In genomic region chr19:50325310-50326100, GRCh38 we compare ENCODE assay signal across 1 cellular context.
A peak's percentile ranks its signal among the peaks of the same experiment; 100 is the strongest.
TF ChIP-seq lines count a peak whose summit lies in the region.

No MANE protein-coding gene starts in this region.

TF ChIP-seq in HepG2, 621 proteins besides CTCF, POLR2A, EP300 and RAD21 (continued from another document and continues in another):
- TF ChIP-seq SNAPC4 (CRISPR knock-in tag; IDR thresholded peaks at IDR 0.05), result no peak
- TF ChIP-seq ZNF24 (IDR thresholded peaks at IDR 0.05), result no peak
- no peak for TF ChIP-seq SETDB1 (CRISPR knock-in tag; IDR thresholded peaks at IDR 0.05; ENCODE audit: borderline replicate concordance)
- no peak for TF ChIP-seq POLR2AphosphoS2 (IDR thresholded peaks at IDR 0.05; ENCODE audit: low read depth, low read length)
- TF ChIP-seq ZC3H4 (CRISPR knock-in tag; IDR thresholded peaks at IDR 0.05; ENCODE audit: borderline replicate concordance), result no peak
- TF ChIP-seq ZKSCAN1 (IDR thresholded peaks at IDR 0.05; ENCODE audit: low read length), result no peak
- no peak for TF ChIP-seq PHB2 (IDR thresholded peaks at IDR 0.05; ENCODE audit: partially characterized antibody)
- peak; percentile 86 for TF ChIP-seq HNF4A (CRISPR knock-in tag; IDR thresholded peaks at IDR 0.05)
- 0 out of 2 replicates have a peak, but pooled peaks have one; percentile 16 for TF ChIP-seq JUND (CRISPR knock-in tag; IDR thresholded peaks at IDR 0.05)
- peak; percentile 32; the same call in 1 of the 2 replicates for TF ChIP-seq ETV5 (CRISPR knock-in tag; IDR thresholded peaks at IDR 0.05; ENCODE audit: borderline replicate concordance)
- TF ChIP-seq, protein P1, sequence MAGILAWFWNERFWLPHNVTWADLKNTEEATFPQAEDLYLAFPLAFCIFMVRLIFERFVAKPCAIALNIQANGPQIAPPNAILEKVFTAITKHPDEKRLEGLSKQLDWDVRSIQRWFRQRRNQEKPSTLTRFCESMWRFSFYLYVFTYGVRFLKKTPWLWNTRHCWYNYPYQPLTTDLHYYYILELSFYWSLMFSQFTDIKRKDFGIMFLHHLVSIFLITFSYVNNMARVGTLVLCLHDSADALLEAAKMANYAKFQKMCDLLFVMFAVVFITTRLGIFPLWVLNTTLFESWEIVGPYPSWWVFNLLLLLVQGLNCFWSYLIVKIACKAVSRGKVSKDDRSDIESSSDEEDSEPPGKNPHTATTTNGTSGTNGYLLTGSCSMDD (CRISPR knock-in tag; IDR thresholded peaks at IDR 0.05), result no peak
- peak; percentile 16; the same call in 1 of the 2 replicates for TF ChIP-seq HCFC1 (IDR thresholded peaks at IDR 0.05; ENCODE audit: low read depth, low read length)
- TF ChIP-seq, protein P2, sequence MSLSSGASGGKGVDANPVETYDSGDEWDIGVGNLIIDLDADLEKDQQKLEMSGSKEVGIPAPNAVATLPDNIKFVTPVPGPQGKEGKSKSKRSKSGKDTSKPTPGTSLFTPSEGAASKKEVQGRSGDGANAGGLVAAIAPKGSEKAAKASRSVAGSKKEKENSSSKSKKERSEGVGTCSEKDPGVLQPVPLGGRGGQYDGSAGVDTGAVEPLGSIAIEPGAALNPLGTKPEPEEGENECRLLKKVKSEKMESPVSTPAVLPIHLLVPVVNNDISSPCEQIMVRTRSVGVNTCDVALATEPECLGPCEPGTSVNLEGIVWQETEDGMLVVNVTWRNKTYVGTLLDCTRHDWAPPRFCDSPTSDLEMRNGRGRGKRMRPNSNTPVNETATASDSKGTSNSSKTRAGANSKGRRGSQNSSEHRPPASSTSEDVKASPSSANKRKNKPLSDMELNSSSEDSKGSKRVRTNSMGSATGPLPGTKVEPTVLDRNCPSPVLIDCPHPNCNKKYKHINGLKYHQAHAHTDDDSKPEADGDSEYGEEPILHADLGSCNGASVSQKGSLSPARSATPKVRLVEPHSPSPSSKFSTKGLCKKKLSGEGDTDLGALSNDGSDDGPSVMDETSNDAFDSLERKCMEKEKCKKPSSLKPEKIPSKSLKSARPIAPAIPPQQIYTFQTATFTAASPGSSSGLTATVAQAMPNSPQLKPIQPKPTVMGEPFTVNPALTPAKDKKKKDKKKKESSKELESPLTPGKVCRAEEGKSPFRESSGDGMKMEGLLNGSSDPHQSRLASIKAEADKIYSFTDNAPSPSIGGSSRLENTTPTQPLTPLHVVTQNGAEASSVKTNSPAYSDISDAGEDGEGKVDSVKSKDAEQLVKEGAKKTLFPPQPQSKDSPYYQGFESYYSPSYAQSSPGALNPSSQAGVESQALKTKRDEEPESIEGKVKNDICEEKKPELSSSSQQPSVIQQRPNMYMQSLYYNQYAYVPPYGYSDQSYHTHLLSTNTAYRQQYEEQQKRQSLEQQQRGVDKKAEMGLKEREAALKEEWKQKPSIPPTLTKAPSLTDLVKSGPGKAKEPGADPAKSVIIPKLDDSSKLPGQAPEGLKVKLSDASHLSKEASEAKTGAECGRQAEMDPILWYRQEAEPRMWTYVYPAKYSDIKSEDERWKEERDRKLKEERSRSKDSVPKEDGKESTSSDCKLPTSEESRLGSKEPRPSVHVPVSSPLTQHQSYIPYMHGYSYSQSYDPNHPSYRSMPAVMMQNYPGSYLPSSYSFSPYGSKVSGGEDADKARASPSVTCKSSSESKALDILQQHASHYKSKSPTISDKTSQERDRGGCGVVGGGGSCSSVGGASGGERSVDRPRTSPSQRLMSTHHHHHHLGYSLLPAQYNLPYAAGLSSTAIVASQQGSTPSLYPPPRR (CRISPR knock-in tag; IDR thresholded peaks at IDR 0.05; ENCODE audit: borderline replicate concordance), result no peak
- TF ChIP-seq NFIC (IDR thresholded peaks at IDR 0.05; ENCODE audit: low read length), result no peak
- no peak for TF ChIP-seq HDAC2 (CRISPR knock-in tag; IDR thresholded peaks at IDR 0.05)
- no peak for TF ChIP-seq MEIS1 (CRISPR knock-in tag; IDR thresholded peaks at IDR 0.05; ENCODE audit: borderline replicate concordance)
- TF ChIP-seq REL (CRISPR knock-in tag; conservative IDR thresholded peaks at IDR 0.05), result no peak
- TF ChIP-seq CREB1 (IDR thresholded peaks at IDR 0.05), result no peak
- TF ChIP-seq CREB1 (CRISPR knock-in tag; IDR thresholded peaks at IDR 0.05), result no peak
- TF ChIP-seq SOX6 (IDR thresholded peaks at IDR 0.05), result no peak
- TF ChIP-seq SOX6 (CRISPR knock-in tag; IDR thresholded peaks at IDR 0.05), result no peak
- peak; percentile 78 for TF ChIP-seq ARID4A (CRISPR knock-in tag; IDR thresholded peaks at IDR 0.05; ENCODE audit: borderline replicate concordance)
- TF ChIP-seq ZBTB2 (CRISPR knock-in tag; IDR thresholded peaks at IDR 0.05; ENCODE audit: low read depth), result no peak; the same call in none of the 2 replicates
- TF ChIP-seq JUN (CRISPR knock-in tag; IDR thresholded peaks at IDR 0.05), result no peak
- peak; percentile 47; the same call in 1 of the 2 replicates for TF ChIP-seq NRL (CRISPR knock-in tag; IDR thresholded peaks at IDR 0.05; ENCODE audit: borderline replicate concordance)
- no peak for TF ChIP-seq RFXANK (CRISPR knock-in tag; IDR thresholded peaks at IDR 0.05)
- no peak for TF ChIP-seq ZSCAN30 (CRISPR knock-in tag; IDR thresholded peaks at IDR 0.05)
- no peak for TF ChIP-seq ZNF468 (CRISPR knock-in tag; IDR thresholded peaks at IDR 0.05)
- no peak for TF ChIP-seq TP53 (CRISPR knock-in tag; conservative IDR thresholded peaks at IDR 0.05)
- 0 out of 2 replicates have a peak, but pooled peaks have one; percentile 51 for TF ChIP-seq KLF15 (CRISPR knock-in tag; IDR thresholded peaks at IDR 0.05; ENCODE audit: borderline replicate concordance)
- TF ChIP-seq GMEB2 (CRISPR knock-in tag; IDR thresholded peaks at IDR 0.05; ENCODE audit: low read depth), result no peak
- peak; percentile 94 for TF ChIP-seq ZNF431 (CRISPR knock-in tag; IDR thresholded peaks at IDR 0.05; ENCODE audit: borderline replicate concordance, low read depth)
- TF ChIP-seq ZFP36L2 (CRISPR knock-in tag; IDR thresholded peaks at IDR 0.05), result 0 out of 2 replicates have a peak, but pooled peaks have one; percentile 72
- no peak for TF ChIP-seq HDAC6 (IDR thresholded peaks at IDR 0.05; ENCODE audit: low read depth, low read length)
- TF ChIP-seq NFYB (CRISPR knock-in tag; IDR thresholded peaks at IDR 0.05), result no peak
- no peak for TF ChIP-seq PLRG1 (conservative IDR thresholded peaks at IDR 0.05)
- TF ChIP-seq ZNF350 (CRISPR knock-in tag; IDR thresholded peaks at IDR 0.05; ENCODE audit: borderline replicate concordance, low read depth), result peak; percentile 71
- TF ChIP-seq, protein P3, sequence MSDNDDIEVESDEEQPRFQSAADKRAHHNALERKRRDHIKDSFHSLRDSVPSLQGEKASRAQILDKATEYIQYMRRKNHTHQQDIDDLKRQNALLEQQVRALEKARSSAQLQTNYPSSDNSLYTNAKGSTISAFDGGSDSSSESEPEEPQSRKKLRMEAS (IDR thresholded peaks at IDR 0.05), result peak; percentile 68; the same call in 1 of the 2 replicates
- TF ChIP-seq NFE2L2 (IDR thresholded peaks at IDR 0.05; ENCODE audit: low read length), result no peak
- TF ChIP-seq HNRNPLL (IDR thresholded peaks at IDR 0.05; ENCODE audit: low read depth, low read length, poor library complexity, severe bottlenecking), result peak; percentile 74
- peak; percentile 99 for TF ChIP-seq HES4 (CRISPR knock-in tag; IDR thresholded peaks at IDR 0.05; ENCODE audit: borderline replicate concordance)
- TF ChIP-seq ZNF670 (CRISPR knock-in tag; IDR thresholded peaks at IDR 0.05; ENCODE audit: borderline replicate concordance), result no peak
- peak; percentile 79; the same call in 1 of the 2 replicates for TF ChIP-seq ZBTB10 (CRISPR knock-in tag; IDR thresholded peaks at IDR 0.05; ENCODE audit: borderline replicate concordance)
